ENCODE assay signal across 1 cellular context in the genomic region with DNA sequence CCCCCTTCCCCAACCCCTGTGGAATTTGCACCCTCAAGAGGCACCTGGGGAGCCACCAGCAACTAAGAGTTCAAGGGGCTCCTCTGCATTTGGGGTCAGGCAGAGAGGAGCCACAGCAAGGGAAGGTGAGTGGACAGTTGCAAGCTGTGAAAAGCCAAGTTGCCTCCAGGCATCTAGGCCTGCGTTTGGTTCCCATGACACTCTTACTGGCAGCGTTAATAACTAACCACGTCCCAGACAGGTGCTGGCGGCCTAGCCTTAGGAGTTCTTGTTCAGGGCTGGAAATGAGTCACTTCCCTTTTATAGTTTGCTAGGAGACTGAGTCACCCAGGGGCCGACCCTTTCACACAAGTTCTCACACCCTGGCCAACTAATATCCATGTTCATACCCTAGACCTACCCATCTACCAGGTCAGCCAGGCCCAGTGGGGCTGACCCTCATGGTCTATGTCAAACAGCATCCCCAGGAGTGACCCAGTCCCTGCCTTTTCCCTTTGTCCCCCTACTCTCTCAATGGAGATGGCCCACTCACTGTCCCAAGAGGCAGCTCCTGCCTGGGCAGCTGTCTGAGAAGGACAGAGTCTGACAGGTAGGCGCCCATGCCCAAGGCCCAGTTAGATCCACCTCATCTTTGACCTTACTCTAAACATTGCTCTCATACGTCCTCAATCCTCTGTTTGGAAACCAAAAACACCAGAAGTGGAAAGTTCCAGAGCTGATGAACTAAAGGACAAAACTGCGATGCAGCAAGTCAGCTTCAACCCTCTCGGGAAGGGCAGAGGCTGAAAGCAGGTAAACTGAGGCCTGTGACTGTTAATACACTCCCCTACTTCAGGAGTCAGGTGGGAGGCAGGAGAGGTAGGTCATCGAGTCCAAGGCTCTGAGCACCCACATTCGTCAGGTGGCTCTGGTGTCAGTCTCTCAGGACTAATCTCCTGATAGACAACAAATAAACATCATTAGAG.
TF ChIP-seq lines count a peak whose summit lies in the region.

No MANE protein-coding gene starts in this region.

TF ChIP-seq in HepG2, 621 proteins besides CTCF, POLR2A, EP300 and RAD21 (continued from another document and continues in another):
- TF ChIP-seq, protein P1, sequence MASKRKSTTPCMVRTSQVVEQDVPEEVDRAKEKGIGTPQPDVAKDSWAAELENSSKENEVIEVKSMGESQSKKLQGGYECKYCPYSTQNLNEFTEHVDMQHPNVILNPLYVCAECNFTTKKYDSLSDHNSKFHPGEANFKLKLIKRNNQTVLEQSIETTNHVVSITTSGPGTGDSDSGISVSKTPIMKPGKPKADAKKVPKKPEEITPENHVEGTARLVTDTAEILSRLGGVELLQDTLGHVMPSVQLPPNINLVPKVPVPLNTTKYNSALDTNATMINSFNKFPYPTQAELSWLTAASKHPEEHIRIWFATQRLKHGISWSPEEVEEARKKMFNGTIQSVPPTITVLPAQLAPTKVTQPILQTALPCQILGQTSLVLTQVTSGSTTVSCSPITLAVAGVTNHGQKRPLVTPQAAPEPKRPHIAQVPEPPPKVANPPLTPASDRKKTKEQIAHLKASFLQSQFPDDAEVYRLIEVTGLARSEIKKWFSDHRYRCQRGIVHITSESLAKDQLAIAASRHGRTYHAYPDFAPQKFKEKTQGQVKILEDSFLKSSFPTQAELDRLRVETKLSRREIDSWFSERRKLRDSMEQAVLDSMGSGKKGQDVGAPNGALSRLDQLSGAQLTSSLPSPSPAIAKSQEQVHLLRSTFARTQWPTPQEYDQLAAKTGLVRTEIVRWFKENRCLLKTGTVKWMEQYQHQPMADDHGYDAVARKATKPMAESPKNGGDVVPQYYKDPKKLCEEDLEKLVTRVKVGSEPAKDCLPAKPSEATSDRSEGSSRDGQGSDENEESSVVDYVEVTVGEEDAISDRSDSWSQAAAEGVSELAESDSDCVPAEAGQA (IDR thresholded peaks at IDR 0.05; ENCODE audit: low read depth), result no peak
- TF ChIP-seq, protein P1 (CRISPR knock-in tag; IDR thresholded peaks at IDR 0.05; ENCODE audit: borderline replicate concordance), result no peak
- peak; percentile 98 for TF ChIP-seq FOSL1 (CRISPR knock-in tag; IDR thresholded peaks at IDR 0.05; ENCODE audit: borderline replicate concordance)
- peak; percentile 28; the same call in 1 of the 2 replicates for TF ChIP-seq FOXK1 (CRISPR knock-in tag; IDR thresholded peaks at IDR 0.05; ENCODE audit: borderline replicate concordance, low read depth)
- no peak for TF ChIP-seq RFX5 (IDR thresholded peaks at IDR 0.05; ENCODE audit: low read depth, low read length)
- TF ChIP-seq, protein P2, sequence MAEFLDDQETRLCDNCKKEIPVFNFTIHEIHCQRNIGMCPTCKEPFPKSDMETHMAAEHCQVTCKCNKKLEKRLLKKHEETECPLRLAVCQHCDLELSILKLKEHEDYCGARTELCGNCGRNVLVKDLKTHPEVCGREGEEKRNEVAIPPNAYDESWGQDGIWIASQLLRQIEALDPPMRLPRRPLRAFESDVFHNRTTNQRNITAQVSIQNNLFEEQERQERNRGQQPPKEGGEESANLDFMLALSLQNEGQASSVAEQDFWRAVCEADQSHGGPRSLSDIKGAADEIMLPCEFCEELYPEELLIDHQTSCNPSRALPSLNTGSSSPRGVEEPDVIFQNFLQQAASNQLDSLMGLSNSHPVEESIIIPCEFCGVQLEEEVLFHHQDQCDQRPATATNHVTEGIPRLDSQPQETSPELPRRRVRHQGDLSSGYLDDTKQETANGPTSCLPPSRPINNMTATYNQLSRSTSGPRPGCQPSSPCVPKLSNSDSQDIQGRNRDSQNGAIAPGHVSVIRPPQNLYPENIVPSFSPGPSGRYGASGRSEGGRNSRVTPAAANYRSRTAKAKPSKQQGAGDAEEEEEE (CRISPR knock-in tag; IDR thresholded peaks at IDR 0.05; ENCODE audit: borderline replicate concordance), result no peak
- TF ChIP-seq, protein P3, sequence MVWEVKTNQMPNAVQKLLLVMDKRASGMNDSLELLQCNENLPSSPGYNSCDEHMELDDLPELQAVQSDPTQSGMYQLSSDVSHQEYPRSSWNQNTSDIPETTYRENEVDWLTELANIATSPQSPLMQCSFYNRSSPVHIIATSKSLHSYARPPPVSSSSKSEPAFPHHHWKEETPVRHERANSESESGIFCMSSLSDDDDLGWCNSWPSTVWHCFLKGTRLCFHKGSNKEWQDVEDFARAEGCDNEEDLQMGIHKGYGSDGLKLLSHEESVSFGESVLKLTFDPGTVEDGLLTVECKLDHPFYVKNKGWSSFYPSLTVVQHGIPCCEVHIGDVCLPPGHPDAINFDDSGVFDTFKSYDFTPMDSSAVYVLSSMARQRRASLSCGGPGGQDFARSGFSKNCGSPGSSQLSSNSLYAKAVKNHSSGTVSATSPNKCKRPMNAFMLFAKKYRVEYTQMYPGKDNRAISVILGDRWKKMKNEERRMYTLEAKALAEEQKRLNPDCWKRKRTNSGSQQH (CRISPR knock-in tag; IDR thresholded peaks at IDR 0.05; ENCODE audit: low read depth), result no peak; the same call in 1 of the 2 replicates
- TF ChIP-seq, protein P4, sequence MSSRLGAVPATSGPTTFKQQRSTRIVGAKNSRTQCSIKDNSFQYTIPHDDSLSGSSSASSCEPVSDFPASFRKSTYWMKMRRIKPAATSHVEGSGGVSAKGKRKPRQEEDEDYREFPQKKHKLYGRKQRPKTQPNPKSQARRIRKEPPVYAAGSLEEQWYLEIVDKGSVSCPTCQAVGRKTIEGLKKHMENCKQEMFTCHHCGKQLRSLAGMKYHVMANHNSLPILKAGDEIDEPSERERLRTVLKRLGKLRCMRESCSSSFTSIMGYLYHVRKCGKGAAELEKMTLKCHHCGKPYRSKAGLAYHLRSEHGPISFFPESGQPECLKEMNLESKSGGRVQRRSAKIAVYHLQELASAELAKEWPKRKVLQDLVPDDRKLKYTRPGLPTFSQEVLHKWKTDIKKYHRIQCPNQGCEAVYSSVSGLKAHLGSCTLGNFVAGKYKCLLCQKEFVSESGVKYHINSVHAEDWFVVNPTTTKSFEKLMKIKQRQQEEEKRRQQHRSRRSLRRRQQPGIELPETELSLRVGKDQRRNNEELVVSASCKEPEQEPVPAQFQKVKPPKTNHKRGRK (CRISPR knock-in tag; IDR thresholded peaks at IDR 0.05), result no peak
- 0 out of 2 replicates have a peak, but pooled peaks have one; percentile 62 for TF ChIP-seq ZKSCAN8 (CRISPR knock-in tag; IDR thresholded peaks at IDR 0.05; ENCODE audit: borderline replicate concordance)
- no peak for TF ChIP-seq KDM1A (CRISPR knock-in tag; IDR thresholded peaks at IDR 0.05)
- 0 out of 2 replicates have a peak, but pooled peaks have one; percentile 20 for TF ChIP-seq ZNF354B (CRISPR knock-in tag; IDR thresholded peaks at IDR 0.05)
- TF ChIP-seq ZNF572 (CRISPR knock-in tag; IDR thresholded peaks at IDR 0.05), result no peak
- TF ChIP-seq, protein P5, sequence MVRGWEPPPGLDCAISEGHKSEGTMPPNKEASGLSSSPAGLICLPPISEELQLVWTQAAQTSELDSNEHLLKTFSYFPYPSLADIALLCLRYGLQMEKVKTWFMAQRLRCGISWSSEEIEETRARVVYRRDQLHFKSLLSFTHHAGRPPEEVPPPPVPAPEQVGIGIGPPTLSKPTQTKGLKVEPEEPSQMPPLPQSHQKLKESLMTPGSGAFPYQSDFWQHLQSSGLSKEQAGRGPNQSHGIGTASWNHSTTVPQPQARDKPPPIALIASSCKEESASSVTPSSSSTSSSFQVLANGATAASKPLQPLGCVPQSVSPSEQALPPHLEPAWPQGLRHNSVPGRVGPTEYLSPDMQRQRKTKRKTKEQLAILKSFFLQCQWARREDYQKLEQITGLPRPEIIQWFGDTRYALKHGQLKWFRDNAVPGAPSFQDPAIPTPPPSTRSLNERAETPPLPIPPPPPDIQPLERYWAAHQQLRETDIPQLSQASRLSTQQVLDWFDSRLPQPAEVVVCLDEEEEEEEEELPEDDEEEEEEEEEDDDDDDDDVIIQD (CRISPR knock-in tag; IDR thresholded peaks at IDR 0.05; ENCODE audit: low read depth), result peak; percentile 85
- TF ChIP-seq MBNL3 (CRISPR knock-in tag; conservative IDR thresholded peaks at IDR 0.05), result no peak
- TF ChIP-seq, protein P6, sequence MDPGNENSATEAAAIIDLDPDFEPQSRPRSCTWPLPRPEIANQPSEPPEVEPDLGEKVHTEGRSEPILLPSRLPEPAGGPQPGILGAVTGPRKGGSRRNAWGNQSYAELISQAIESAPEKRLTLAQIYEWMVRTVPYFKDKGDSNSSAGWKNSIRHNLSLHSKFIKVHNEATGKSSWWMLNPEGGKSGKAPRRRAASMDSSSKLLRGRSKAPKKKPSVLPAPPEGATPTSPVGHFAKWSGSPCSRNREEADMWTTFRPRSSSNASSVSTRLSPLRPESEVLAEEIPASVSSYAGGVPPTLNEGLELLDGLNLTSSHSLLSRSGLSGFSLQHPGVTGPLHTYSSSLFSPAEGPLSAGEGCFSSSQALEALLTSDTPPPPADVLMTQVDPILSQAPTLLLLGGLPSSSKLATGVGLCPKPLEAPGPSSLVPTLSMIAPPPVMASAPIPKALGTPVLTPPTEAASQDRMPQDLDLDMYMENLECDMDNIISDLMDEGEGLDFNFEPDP (CRISPR knock-in tag; conservative IDR thresholded peaks at IDR 0.05), result no peak
- TF ChIP-seq, protein P7, sequence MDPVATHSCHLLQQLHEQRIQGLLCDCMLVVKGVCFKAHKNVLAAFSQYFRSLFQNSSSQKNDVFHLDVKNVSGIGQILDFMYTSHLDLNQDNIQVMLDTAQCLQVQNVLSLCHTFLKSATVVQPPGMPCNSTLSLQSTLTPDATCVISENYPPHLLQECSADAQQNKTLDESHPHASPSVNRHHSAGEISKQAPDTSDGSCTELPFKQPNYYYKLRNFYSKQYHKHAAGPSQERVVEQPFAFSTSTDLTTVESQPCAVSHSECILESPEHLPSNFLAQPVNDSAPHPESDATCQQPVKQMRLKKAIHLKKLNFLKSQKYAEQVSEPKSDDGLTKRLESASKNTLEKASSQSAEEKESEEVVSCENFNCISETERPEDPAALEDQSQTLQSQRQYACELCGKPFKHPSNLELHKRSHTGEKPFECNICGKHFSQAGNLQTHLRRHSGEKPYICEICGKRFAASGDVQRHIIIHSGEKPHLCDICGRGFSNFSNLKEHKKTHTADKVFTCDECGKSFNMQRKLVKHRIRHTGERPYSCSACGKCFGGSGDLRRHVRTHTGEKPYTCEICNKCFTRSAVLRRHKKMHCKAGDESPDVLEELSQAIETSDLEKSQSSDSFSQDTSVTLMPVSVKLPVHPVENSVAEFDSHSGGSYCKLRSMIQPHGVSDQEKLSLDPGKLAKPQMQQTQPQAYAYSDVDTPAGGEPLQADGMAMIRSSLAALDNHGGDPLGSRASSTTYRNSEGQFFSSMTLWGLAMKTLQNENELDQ (CRISPR knock-in tag; IDR thresholded peaks at IDR 0.05; ENCODE audit: borderline replicate concordance), result no peak
- no peak for TF ChIP-seq TOE1 (CRISPR knock-in tag; IDR thresholded peaks at IDR 0.05)
- TF ChIP-seq ZNF24 (IDR thresholded peaks at IDR 0.05), result no peak
- peak; percentile 89 for TF ChIP-seq ZNF772 (CRISPR knock-in tag; IDR thresholded peaks at IDR 0.05)
- no peak for TF ChIP-seq PAX8 (CRISPR knock-in tag; IDR thresholded peaks at IDR 0.05; ENCODE audit: borderline replicate concordance)
- TF ChIP-seq, protein P8, sequence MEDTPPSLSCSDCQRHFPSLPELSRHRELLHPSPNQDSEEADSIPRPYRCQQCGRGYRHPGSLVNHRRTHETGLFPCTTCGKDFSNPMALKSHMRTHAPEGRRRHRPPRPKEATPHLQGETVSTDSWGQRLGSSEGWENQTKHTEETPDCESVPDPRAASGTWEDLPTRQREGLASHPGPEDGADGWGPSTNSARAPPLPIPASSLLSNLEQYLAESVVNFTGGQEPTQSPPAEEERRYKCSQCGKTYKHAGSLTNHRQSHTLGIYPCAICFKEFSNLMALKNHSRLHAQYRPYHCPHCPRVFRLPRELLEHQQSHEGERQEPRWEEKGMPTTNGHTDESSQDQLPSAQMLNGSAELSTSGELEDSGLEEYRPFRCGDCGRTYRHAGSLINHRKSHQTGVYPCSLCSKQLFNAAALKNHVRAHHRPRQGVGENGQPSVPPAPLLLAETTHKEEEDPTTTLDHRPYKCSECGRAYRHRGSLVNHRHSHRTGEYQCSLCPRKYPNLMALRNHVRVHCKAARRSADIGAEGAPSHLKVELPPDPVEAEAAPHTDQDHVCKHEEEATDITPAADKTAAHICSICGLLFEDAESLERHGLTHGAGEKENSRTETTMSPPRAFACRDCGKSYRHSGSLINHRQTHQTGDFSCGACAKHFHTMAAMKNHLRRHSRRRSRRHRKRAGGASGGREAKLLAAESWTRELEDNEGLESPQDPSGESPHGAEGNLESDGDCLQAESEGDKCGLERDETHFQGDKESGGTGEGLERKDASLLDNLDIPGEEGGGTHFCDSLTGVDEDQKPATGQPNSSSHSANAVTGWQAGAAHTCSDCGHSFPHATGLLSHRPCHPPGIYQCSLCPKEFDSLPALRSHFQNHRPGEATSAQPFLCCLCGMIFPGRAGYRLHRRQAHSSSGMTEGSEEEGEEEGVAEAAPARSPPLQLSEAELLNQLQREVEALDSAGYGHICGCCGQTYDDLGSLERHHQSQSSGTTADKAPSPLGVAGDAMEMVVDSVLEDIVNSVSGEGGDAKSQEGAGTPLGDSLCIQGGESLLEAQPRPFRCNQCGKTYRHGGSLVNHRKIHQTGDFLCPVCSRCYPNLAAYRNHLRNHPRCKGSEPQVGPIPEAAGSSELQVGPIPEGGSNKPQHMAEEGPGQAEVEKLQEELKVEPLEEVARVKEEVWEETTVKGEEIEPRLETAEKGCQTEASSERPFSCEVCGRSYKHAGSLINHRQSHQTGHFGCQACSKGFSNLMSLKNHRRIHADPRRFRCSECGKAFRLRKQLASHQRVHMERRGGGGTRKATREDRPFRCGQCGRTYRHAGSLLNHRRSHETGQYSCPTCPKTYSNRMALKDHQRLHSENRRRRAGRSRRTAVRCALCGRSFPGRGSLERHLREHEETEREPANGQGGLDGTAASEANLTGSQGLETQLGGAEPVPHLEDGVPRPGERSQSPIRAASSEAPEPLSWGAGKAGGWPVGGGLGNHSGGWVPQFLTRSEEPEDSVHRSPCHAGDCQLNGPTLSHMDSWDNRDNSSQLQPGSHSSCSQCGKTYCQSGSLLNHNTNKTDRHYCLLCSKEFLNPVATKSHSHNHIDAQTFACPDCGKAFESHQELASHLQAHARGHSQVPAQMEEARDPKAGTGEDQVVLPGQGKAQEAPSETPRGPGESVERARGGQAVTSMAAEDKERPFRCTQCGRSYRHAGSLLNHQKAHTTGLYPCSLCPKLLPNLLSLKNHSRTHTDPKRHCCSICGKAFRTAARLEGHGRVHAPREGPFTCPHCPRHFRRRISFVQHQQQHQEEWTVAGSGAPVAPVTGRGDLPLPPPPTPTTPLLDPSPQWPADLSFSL (CRISPR knock-in tag; IDR thresholded peaks at IDR 0.05), result no peak
- TF ChIP-seq HHEX (CRISPR knock-in tag; IDR thresholded peaks at IDR 0.05), result no peak
